ENCODE assay signal across 12 cellular contexts in genomic region chr15:39188930-39189329, GRCh38.
A peak's percentile ranks its signal among the peaks of the same experiment; 100 is the strongest.
DNase-seq lines count a peak whose midpoint lies in the region; ATAC-seq and TF ChIP-seq lines count a peak whose summit lies in the region.
"Had no signal": no experiment of that assay in that cellular context is flagged by ENCODE, and none has a peak within 500 bp of the region (broad histone marks: within the 10 kb centered on the region; RNA-seq: fewer than 3 reads in every experiment).

No MANE protein-coding gene starts in this region.

- H3K27ac Mint-ChIP-seq in activated naive CD8-positive, alpha-beta T cell treated with anti-CD3 and anti-CD28 coated beads for 36 hours, result no peak overlapping the region
- H3K27ac Mint-ChIP-seq: activated T-cell treated with anti-CD3 and anti-CD28 coated beads, Interleukin-2, amount 50 U/mL, for 72 hours had no signal

- peaks cover 20% of the 10 kb centered on the region for H3K27me3 Mint-ChIP-seq in activated naive CD8-positive, alpha-beta T cell treated with anti-CD3 and anti-CD28 coated beads for 36 hours

- no peak overlapping the region for H2AFZ ChIP-seq in smooth muscle cell (ENCODE audit: low read depth)

- H3K36me3 Mint-ChIP-seq in activated naive CD8-positive, alpha-beta T cell treated with anti-CD3 and anti-CD28 coated beads for 36 hours, result no peaks in the 10 kb centered on the region

- no peak overlapping the region for H3K4me3 ChIP-seq in fibroblast of villous mesenchyme (ENCODE audit: low read depth, low read length)
- H3K4me3 ChIP-seq in smooth muscle cell, result no peak overlapping the region
- H3K4me3 ChIP-seq: K562 had no signal

- H3K36me3 ChIP-seq in smooth muscle cell (ENCODE audit: low read depth), result no peaks in the 10 kb centered on the region

- H3K4me1 Mint-ChIP-seq in activated naive CD8-positive, alpha-beta T cell treated with anti-CD3 and anti-CD28 coated beads for 36 hours, result no peaks in the 10 kb centered on the region

- no peaks in the 10 kb centered on the region for H3K9me3 Mint-ChIP-seq in activated naive CD8-positive, alpha-beta T cell treated with anti-CD3 and anti-CD28 coated beads for 36 hours

- no peaks in the 10 kb centered on the region for H3K79me2 ChIP-seq in smooth muscle cell (ENCODE audit: low read depth)

- H4K20me1 ChIP-seq in smooth muscle cell (ENCODE audit: low read depth), result no peaks in the 10 kb centered on the region

- H3K27ac ChIP-seq in smooth muscle cell (ENCODE audit: low read depth), result peak overlapping the region; percentile 40

- H3K4me3 Mint-ChIP-seq in activated naive CD8-positive, alpha-beta T cell treated with anti-CD3 and anti-CD28 coated beads for 36 hours, result no peak overlapping the region
- H3K4me3 Mint-ChIP-seq: activated T-cell treated with anti-CD3 and anti-CD28 coated beads, Interleukin-2, amount 50 U/mL, for 72 hours had no signal

- no peak for ATAC-seq in HG03521 (IDR thresholded peaks at IDR 0.05; ENCODE audit: unreplicated experiment)
- ATAC-seq: activated T-cell treated with anti-CD3 and anti-CD28 coated beads, Interleukin-2, amount 50 U/mL, for 72 hours; K562 had no signal

- peaks cover 25% of the 10 kb centered on the region for H3K4me1 ChIP-seq in smooth muscle cell (ENCODE audit: low read depth)

- no peak overlapping the region for H3K4me2 ChIP-seq in smooth muscle cell

- H3K27me3 ChIP-seq in smooth muscle cell (ENCODE audit: low read depth), result no peaks in the 10 kb centered on the region

- WGBS in smooth muscle cell (ENCODE audit: low lambda C conversion rate), result 56% methylated on average over 3 of the region's 3 CpGs

- no peak overlapping the region for H3K9ac ChIP-seq in smooth muscle cell (ENCODE audit: low read depth)

- TF ChIP-seq CTCF in fibroblast of villous mesenchyme (IDR thresholded peaks at IDR 0.05; ENCODE audit: insufficient read depth, low read depth, low read length) (no peak), smooth muscle cell (IDR thresholded peaks at IDR 0.05; ENCODE audit: borderline replicate concordance, insufficient read depth, poor library complexity, severe bottlenecking) (no peak)

- DNase-seq in HS-5 (ENCODE audit: low read depth) (peak; percentile 69), amniotic epithelial cell (ENCODE audit: low read depth) (peak; percentile 97), fibroblast of villous mesenchyme (ENCODE audit: low read depth) (peak; percentile 87), smooth muscle cell (lab: John Stamatoyannopoulos, UW; ENCODE audit: unreplicated experiment) (no peak), MV-4-11 (lab: John Stamatoyannopoulos, UW) (no peak), HuH-7.5 (ENCODE audit: low spot score) (no peak)
- no peak for DNase-seq in activated naive CD8-positive, alpha-beta T cell treated with anti-CD3 and anti-CD28 coated beads for 36 hours
- DNase-seq: activated T-cell treated with anti-CD3 and anti-CD28 coated beads, Interleukin-2, amount 50 U/mL, for 72 hours; NCI-H2171; RPMI8226 had no signal

- no peaks in the 10 kb centered on the region for H3K9me3 ChIP-seq in smooth muscle cell (replicated peaks; ENCODE audit: low read depth)

- peaks cover 18% of the 10 kb centered on the region for H3F3A ChIP-seq in smooth muscle cell (ENCODE audit: low read depth)

Comparison
In these comparisons a context has a peak if more than half of its experiments do, and no peak if none do; other contexts are left out.
1. DNase-seq: peak in HS-5 (single experiment), amniotic epithelial cell (single experiment) and fibroblast of villous mesenchyme (single experiment); none in smooth muscle cell (single experiment), MV-4-11 (single experiment), HuH-7.5 (single experiment) and activated naive CD8-positive, alpha-beta T cell treated with anti-CD3 and anti-CD28 coated beads for 36 hours (single experiment).